ENCODE assay signal across 16 cellular contexts in genomic region chr3:38565339-38566214, GRCh38.
"Had no signal": no experiment of that assay in that cellular context is flagged by ENCODE, and none has a peak within 500 bp of the region (broad histone marks: within the 10 kb centered on the region; RNA-seq: fewer than 3 reads in every experiment).

No MANE protein-coding gene starts in this region.

- H3K27me3 ChIP-seq: brain microvascular endothelial cell, esophagus squamous epithelium, SJSA1 had no signal

- H3K27ac Mint-ChIP-seq: activated CD8-positive, alpha-beta T cell treated with anti-CD3 and anti-CD28 coated beads for 36 hours; stimulated activated memory B cell treated with anti-CD40 and anti-IgM and Interleukin-4, amounts not matched to agents 10 μg/mL and 1 μg/mL and 100 μg/mL, for 72 hours had no signal

- H3K27ac ChIP-seq: brain microvascular endothelial cell, esophagus squamous epithelium, parathyroid adenoma, SJSA1 had no signal

- H3K27me3 Mint-ChIP-seq: activated CD8-positive, alpha-beta T cell treated with anti-CD3 and anti-CD28 coated beads for 36 hours had no signal

- H3K4me3 ChIP-seq: esophagus squamous epithelium, SJSA1, smooth muscle cell had no signal

- DNase-seq: activated CD8-positive, alpha-beta memory T cell treated with anti-CD3 and anti-CD28 coated beads, Interleukin-2, amount 50 U/mL, for 48 hours; activated CD8-positive, alpha-beta T cell treated with anti-CD3 and anti-CD28 coated beads for 36 hours; brain microvascular endothelial cell; cerebellar nuclear complex; esophagus squamous epithelium; foreskin fibroblast; glutamatergic neuron; mesenchymal stem cell; SW 1271; trophoblast cell had no signal

- H3K36me3 Mint-ChIP-seq: activated naive CD4-positive, alpha-beta T cell treated with anti-CD3 and anti-CD28 coated beads, Interleukin-2, amount 50 U/mL, for 72 hours; stimulated activated memory B cell treated with anti-CD40 and anti-IgM and Interleukin-4, amounts not matched to agents 10 μg/mL and 1 μg/mL and 100 μg/mL, for 72 hours had no signal

- H3K4me1 ChIP-seq: esophagus squamous epithelium, parathyroid adenoma, SJSA1 had no signal

- H3K4me3 Mint-ChIP-seq: activated CD8-positive, alpha-beta T cell treated with anti-CD3 and anti-CD28 coated beads for 36 hours; stimulated activated memory B cell treated with anti-CD40 and anti-IgM and Interleukin-4, amounts not matched to agents 10 μg/mL and 1 μg/mL and 100 μg/mL, for 72 hours had no signal

- H3K36me3 ChIP-seq: brain microvascular endothelial cell, esophagus squamous epithelium, SJSA1 had no signal

- ATAC-seq: activated CD8-positive, alpha-beta T cell treated with anti-CD3 and anti-CD28 coated beads for 36 hours; activated naive CD4-positive, alpha-beta T cell treated with anti-CD3 and anti-CD28 coated beads, Interleukin-2, amount 50 U/mL, for 72 hours; left lobe of liver; stimulated activated memory B cell treated with anti-CD40 and anti-IgM and Interleukin-4, amounts not matched to agents 10 μg/mL and 1 μg/mL and 100 μg/mL, for 72 hours had no signal

- H3K9me3 Mint-ChIP-seq: activated CD8-positive, alpha-beta T cell treated with anti-CD3 and anti-CD28 coated beads for 36 hours; activated naive CD4-positive, alpha-beta T cell treated with anti-CD3 and anti-CD28 coated beads, Interleukin-2, amount 50 U/mL, for 72 hours; stimulated activated memory B cell treated with anti-CD40 and anti-IgM and Interleukin-4, amounts not matched to agents 10 μg/mL and 1 μg/mL and 100 μg/mL, for 72 hours had no signal

- H3K4me1 Mint-ChIP-seq: stimulated activated memory B cell treated with anti-CD40 and anti-IgM and Interleukin-4, amounts not matched to agents 10 μg/mL and 1 μg/mL and 100 μg/mL, for 72 hours had no signal

- H3K9me3 ChIP-seq: esophagus squamous epithelium, SJSA1 had no signal
